In the genomic region with DNA sequence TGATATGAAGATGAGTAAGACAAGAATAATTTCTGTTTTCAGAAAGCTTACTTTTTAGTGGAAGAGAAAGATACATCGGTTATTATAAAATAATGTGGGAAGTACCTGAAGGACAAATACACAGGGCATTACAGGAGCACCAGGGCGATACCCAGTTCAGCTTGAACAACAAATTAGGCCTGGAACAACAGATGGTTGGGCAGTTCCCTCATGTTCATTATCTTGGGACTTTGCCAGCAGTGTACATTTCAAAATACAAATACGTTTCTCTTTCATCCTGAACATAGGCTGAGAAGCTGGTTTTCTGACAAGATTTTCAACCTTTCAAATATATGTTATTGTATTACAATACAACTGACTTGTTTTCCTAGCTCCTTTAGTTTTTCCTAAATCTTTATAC, we compare ENCODE assay signal across 20 cellular contexts.
DNase-seq lines count a peak whose midpoint lies in the region; ATAC-seq, FAIRE-seq and TF ChIP-seq lines count a peak whose summit lies in the region.
"Had no signal": no experiment of that assay in that cellular context is flagged by ENCODE, and none has a peak within 500 bp of the region (broad histone marks: within the 10 kb centered on the region; RNA-seq: fewer than 3 reads in every experiment).

No MANE protein-coding gene starts in this region.

- no peak overlapping the region for H3K4me3 ChIP-seq in A549
- H3K4me3 ChIP-seq: cardiac muscle cell, left ventricle myocardium inferior, pancreas, transverse colon had no signal

- no peaks in the 10 kb centered on the region for H3K4me1 ChIP-seq in A549
- H3K4me1 ChIP-seq: pancreas had no signal

- H3K36me3 Mint-ChIP-seq in progenitor cell of endocrine pancreas (ENCODE audit: insufficient read depth), result peaks cover 1% of the 10 kb centered on the region
- H3K36me3 Mint-ChIP-seq: activated naive CD4-positive, alpha-beta T cell treated with anti-CD3 and anti-CD28 coated beads, Interleukin-2, amount 50 U/mL, for 72 hours; CD4-positive, CD25-positive, alpha-beta regulatory T cell; stimulated activated effector memory CD8-positive, alpha-beta T cell treated with anti-CD3 and anti-CD28 coated beads, Interleukin-12 subunit alpha, Interleukin-12 subunit beta, amount 100 ng/mL, for 72 hours had no signal

- no peak overlapping the region for H3K27ac Mint-ChIP-seq in progenitor cell of endocrine pancreas
- H3K27ac Mint-ChIP-seq: activated CD4-positive, alpha-beta T cell treated with anti-CD3 and anti-CD28 coated beads, Interleukin-2, amount 10 ng/mL, durations not matched to agents 24 days and 14 days; stimulated activated effector memory CD8-positive, alpha-beta T cell treated with anti-CD3 and anti-CD28 coated beads, Interleukin-12 subunit alpha, Interleukin-12 subunit beta, amount 100 ng/mL, for 72 hours; T-helper 2 cell treated with Interferon-gamma antibody and Interleukin-4, amounts not matched to agents 5 μg/mL and 100 μg/mL, for 36 hours had no signal

- no peak for TF ChIP-seq RAD21 in A549 (conservative IDR thresholded peaks at IDR 0.05 in 1 of 2, IDR thresholded peaks at IDR 0.05 in 1 of 2)

- H3K9me3 Mint-ChIP-seq in progenitor cell of endocrine pancreas (ENCODE audit: low read depth), result no peaks in the 10 kb centered on the region
- H3K9me3 Mint-ChIP-seq: activated CD4-positive, alpha-beta T cell treated with anti-CD3 and anti-CD28 coated beads, Interleukin-2, amount 10 ng/mL, durations not matched to agents 24 days and 14 days; activated naive CD4-positive, alpha-beta T cell treated with anti-CD3 and anti-CD28 coated beads, Interleukin-2, amount 50 U/mL, for 72 hours; effector memory CD8-positive, alpha-beta T cell; stimulated activated effector memory CD8-positive, alpha-beta T cell treated with anti-CD3 and anti-CD28 coated beads, Interleukin-12 subunit alpha, Interleukin-12 subunit beta, amount 100 ng/mL, for 72 hours; T-helper 2 cell treated with Interferon-gamma antibody and Interleukin-4, amounts not matched to agents 5 μg/mL and 100 μg/mL, for 36 hours had no signal

- WGBS in A549 (ENCODE audit: missing lambda C conversion rate), result 41% methylated on average over 3 of the region's 3 CpGs

- 0 out of 3 replicates have a peak overlapping the region, but pooled peaks have one; percentile 4 for H3K4me2 ChIP-seq in A549

- H3K27ac ChIP-seq in A549, result 0 out of 6 replicates have a peak overlapping the region, but pooled peaks of 1 of the 2 experiments have one; percentile 13
- H3K27ac ChIP-seq: cardiac muscle cell, left ventricle myocardium inferior, pancreas had no signal

- no peak for TF ChIP-seq EP300 in A549 (IDR thresholded peaks at IDR 0.05)

- no peak for TF ChIP-seq POLR2A in A549 (IDR thresholded peaks at IDR 0.05; ENCODE audit: low read length)
- no peak for TF ChIP-seq POLR2A in H54 (IDR thresholded peaks at IDR 0.05; ENCODE audit: low read depth, low read length)

- CTCF ChIA-PET in A549 (lab: Yijun Ruan, JAX), result interaction anchor here (0.6 to 1.0 kb wide), 2 partner anchors 9 to 36 kb away, joined by 3 read pairs; no protein-coding TSS in a partner anchor

- FAIRE-seq in A549 (lab: Jason Lieb, UNC) (no peak), H54 (lab: Jason Lieb, UNC) (no peak)
- FAIRE-seq: pancreas had no signal

- TF ChIP-seq CTCF in A549 (IDR thresholded peaks at IDR 0.05), result no peak
- no peak for TF ChIP-seq CTCF in progenitor cell of endocrine pancreas (IDR thresholded peaks at IDR 0.05; ENCODE audit: unreplicated experiment)

- H3K27me3 Mint-ChIP-seq in progenitor cell of endocrine pancreas, result no peaks in the 10 kb centered on the region
- H3K27me3 Mint-ChIP-seq: activated CD4-positive, alpha-beta T cell treated with anti-CD3 and anti-CD28 coated beads, Interleukin-2, amount 10 ng/mL, durations not matched to agents 24 days and 14 days; effector memory CD8-positive, alpha-beta T cell had no signal

- no peaks in the 10 kb centered on the region for H3K9me3 ChIP-seq in A549
- H3K9me3 ChIP-seq: left ventricle myocardium inferior, pancreas, transverse colon had no signal

- POLR2A ChIA-PET in A549 (lab: Yijun Ruan, JAX), result no interaction called here

- no peak for DNase-seq in A549 (ENCODE audit: low read depth in 1 of 2, low spot score in 1 of 2)
- peak; percentile 34 for DNase-seq in NCI-H1105 (lab: John Stamatoyannopoulos, UW)
- peak; percentile 61 to 84 for DNase-seq in NCI-H524 (lab: John Stamatoyannopoulos, UW)
- DNase-seq in cerebellar cortex (ENCODE audit: low spot score), result peak; percentile 68
- DNase-seq in progenitor cell of endocrine pancreas (ENCODE audit: low spot score, unreplicated experiment), result no peak
- DNase-seq in D341Med (ENCODE audit: low spot score), result no peak
- no peak for DNase-seq in H54 (ENCODE audit: insufficient read length, low spot score)
- DNase-seq: activated CD4-positive, alpha-beta T cell treated with anti-CD3 and anti-CD28 coated beads, Interleukin-2, amount 10 ng/mL, durations not matched to agents 24 days and 14 days; CD4-positive, CD25-positive, alpha-beta regulatory T cell; effector memory CD8-positive, alpha-beta T cell; GF-D8; left ventricle myocardium inferior; pancreas; transverse colon had no signal

- H3K4me1 Mint-ChIP-seq in progenitor cell of endocrine pancreas (ENCODE audit: low read depth), result peaks cover 20% of the 10 kb centered on the region

- no peak overlapping the region for H3K4me3 Mint-ChIP-seq in progenitor cell of endocrine pancreas (ENCODE audit: low read depth)
- H3K4me3 Mint-ChIP-seq: activated CD4-positive, alpha-beta T cell treated with anti-CD3 and anti-CD28 coated beads, Interleukin-2, amount 10 ng/mL, durations not matched to agents 24 days and 14 days; CD4-positive, CD25-positive, alpha-beta regulatory T cell; effector memory CD8-positive, alpha-beta T cell; stimulated activated effector memory CD8-positive, alpha-beta T cell treated with anti-CD3 and anti-CD28 coated beads, Interleukin-12 subunit alpha, Interleukin-12 subunit beta, amount 100 ng/mL, for 72 hours; T-helper 2 cell treated with Interferon-gamma antibody and Interleukin-4, amounts not matched to agents 5 μg/mL and 100 μg/mL, for 36 hours had no signal

- no peak for ATAC-seq in A549
- ATAC-seq in activated CD4-positive, CD25-positive, alpha-beta regulatory T cell treated with anti-CD3 and anti-CD28 coated beads, Interleukin-2, amount 50 U/mL, for 24 hours, result no peak
- ATAC-seq: activated naive CD4-positive, alpha-beta T cell treated with anti-CD3 and anti-CD28 coated beads, Interleukin-2, amount 50 U/mL, for 72 hours; effector memory CD8-positive, alpha-beta T cell; HCT116; pancreas; stimulated activated effector memory CD8-positive, alpha-beta T cell treated with anti-CD3 and anti-CD28 coated beads, Interleukin-12 subunit alpha, Interleukin-12 subunit beta, amount 100 ng/mL, for 72 hours had no signal

TF ChIP-seq in A549, 52 proteins besides CTCF, POLR2A, EP300 and RAD21:
- no peak for TF ChIP-seq ZNF302 (CRISPR knock-in tag; IDR thresholded peaks at IDR 0.05)
- TF ChIP-seq, protein P1, sequence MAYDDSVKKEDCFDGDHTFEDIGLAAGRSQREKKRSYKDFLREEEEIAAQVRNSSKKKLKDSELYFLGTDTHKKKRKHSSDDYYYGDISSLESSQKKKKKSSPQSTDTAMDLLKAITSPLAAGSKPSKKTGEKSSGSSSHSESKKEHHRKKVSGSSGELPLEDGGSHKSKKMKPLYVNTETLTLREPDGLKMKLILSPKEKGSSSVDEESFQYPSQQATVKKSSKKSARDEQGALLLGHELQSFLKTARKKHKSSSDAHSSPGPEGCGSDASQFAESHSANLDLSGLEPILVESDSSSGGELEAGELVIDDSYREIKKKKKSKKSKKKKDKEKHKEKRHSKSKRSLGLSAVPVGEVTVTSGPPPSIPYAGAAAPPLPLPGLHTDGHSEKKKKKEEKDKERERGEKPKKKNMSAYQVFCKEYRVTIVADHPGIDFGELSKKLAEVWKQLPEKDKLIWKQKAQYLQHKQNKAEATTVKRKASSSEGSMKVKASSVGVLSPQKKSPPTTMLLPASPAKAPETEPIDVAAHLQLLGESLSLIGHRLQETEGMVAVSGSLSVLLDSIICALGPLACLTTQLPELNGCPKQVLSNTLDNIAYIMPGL (CRISPR knock-in tag; IDR thresholded peaks at IDR 0.05; ENCODE audit: borderline replicate concordance), result no peak
- TF ChIP-seq FOSB (CRISPR knock-in tag; IDR thresholded peaks at IDR 0.05), result no peak
- TF ChIP-seq NFE2L2 (conservative IDR thresholded peaks at IDR 0.05; ENCODE audit: low read length), result no peak
- no peak for TF ChIP-seq ZC3H11A (IDR thresholded peaks at IDR 0.05)
- no peak for TF ChIP-seq MAFK (IDR thresholded peaks at IDR 0.05; ENCODE audit: partially characterized antibody)
- TF ChIP-seq, protein P2, sequence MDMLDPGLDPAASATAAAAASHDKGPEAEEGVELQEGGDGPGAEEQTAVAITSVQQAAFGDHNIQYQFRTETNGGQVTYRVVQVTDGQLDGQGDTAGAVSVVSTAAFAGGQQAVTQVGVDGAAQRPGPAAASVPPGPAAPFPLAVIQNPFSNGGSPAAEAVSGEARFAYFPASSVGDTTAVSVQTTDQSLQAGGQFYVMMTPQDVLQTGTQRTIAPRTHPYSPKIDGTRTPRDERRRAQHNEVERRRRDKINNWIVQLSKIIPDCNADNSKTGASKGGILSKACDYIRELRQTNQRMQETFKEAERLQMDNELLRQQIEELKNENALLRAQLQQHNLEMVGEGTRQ (IDR thresholded peaks at IDR 0.05), result no peak
- TF ChIP-seq, protein P3, sequence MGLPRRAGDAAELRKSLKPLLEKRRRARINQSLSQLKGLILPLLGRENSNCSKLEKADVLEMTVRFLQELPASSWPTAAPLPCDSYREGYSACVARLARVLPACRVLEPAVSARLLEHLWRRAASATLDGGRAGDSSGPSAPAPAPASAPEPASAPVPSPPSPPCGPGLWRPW (IDR thresholded peaks at IDR 0.05), result no peak
- no peak for TF ChIP-seq CHD4 (IDR thresholded peaks at IDR 0.05; ENCODE audit: borderline replicate concordance)
- no peak for TF ChIP-seq CEBPB (IDR thresholded peaks at IDR 0.05)
- TF ChIP-seq ESRRA (IDR thresholded peaks at IDR 0.05; ENCODE audit: borderline replicate concordance, low read length), result no peak

Comparison
In these comparisons a context has a peak if more than half of its experiments do, and no peak if none do; other contexts are left out.
1. DNase-seq: peak in NCI-H1105 (single experiment), NCI-H524 (2 of 2) and cerebellar cortex (single experiment); none in A549 (0 of 2), progenitor cell of endocrine pancreas (single experiment), D341Med (single experiment) and H54 (single experiment).